Comparison of ENCODE assay signal across 18 cellular contexts in the genomic region with DNA sequence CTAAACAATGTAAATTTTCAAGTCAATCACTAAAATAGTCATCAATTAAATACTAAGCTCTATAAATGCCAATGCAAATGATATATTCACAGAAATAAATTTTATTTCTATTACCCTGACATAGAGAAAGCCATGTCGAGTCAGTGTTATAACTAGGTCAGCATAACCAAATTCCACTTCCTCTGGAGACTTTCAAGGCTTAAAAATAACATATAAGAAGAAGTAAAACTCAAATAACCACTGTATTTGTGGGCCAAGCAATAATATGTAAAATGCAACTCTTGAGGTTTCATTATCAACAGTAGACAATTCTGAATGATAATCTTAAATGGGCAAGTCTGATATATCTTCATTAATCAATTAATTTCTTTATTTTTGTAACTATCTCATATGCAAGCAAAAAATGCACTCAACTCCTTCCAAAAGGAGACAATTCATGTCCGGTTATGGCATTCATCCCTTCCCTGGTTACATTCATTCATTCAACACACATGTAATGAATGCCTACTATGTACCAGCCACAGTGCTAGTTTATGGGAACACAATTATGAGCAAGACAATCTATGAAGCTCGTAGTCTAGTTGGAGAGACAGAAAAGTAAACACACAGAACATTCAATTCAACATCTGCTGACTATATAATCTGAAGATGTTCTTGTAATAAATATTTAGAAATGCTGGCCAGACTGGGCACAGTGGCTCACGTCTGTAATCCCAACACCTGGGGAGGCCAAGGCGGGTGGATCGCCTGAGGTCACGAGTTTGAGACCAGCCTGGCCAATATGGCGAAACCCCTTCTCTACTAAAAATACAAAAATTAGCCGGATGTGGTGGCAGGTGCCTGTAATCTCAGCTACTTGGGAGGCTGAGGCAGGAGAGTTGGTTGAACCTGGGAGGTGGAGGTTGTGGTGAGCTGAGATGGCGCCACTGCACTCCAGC. TPM values are rescaled to one million over a fixed set of nuclear protein-coding genes. Genes with fewer than 3 reads are reported as not detected.
DNase-seq lines count a peak whose midpoint lies in the region; ATAC-seq and TF ChIP-seq lines count a peak whose summit lies in the region.
"Had no signal": no experiment of that assay in that cellular context is flagged by ENCODE, and none has a peak within 500 bp of the region (broad histone marks: within the 10 kb centered on the region; RNA-seq: fewer than 3 reads in every experiment).

No MANE protein-coding gene starts in this region.

- H3K9me3 Mint-ChIP-seq in central memory CD8-positive, alpha-beta T cell: no peaks in the 10 kb centered on the region
- H3K9me3 Mint-ChIP-seq: activated CD4-positive, alpha-beta memory T cell treated with anti-CD3 and anti-CD28 coated beads for 36 hours had no signal

- TF ChIP-seq CTCF in GM10248 (IDR thresholded peaks at IDR 0.05; ENCODE audit: control extremely low read depth, extremely low read depth, low read depth, missing control alignments): no peak
- TF ChIP-seq CTCF in stomach (IDR thresholded peaks at IDR 0.05): no peak

- peaks cover 0 to 15% (median 6%) of the 10 kb centered on the region in 4 donors for H3K4me1 ChIP-seq in stomach
- no peaks in the 10 kb centered on the region for H3K4me1 ChIP-seq in effector memory CD4-positive, alpha-beta T cell (ENCODE audit: control insufficient read depth, insufficient read depth, low read length, poor library complexity, severe bottlenecking)
- H3K4me1 ChIP-seq: parathyroid adenoma had no signal

- no peak for TF ChIP-seq EP300 in stomach (IDR thresholded peaks at IDR 0.05)

- DNase-seq in GM10248 (ENCODE audit: extremely low spot score): peak; percentile 61
- DNase-seq in central memory CD8-positive, alpha-beta T cell (ENCODE audit: low spot score in 2 of 2): no peak
- DNase-seq in stomach: no peak
- DNase-seq in GM03348 (ENCODE audit: low spot score): no peak
- no peak for DNase-seq in effector memory CD4-positive, alpha-beta T cell
- DNase-seq: activated CD4-positive, alpha-beta memory T cell treated with anti-CD3 and anti-CD28 coated beads for 36 hours; activated naive CD4-positive, alpha-beta T cell treated with Interleukin-2 at 50 U/mL for 16 hours; AML-193; central memory CD4-positive, alpha-beta T cell; erythroblast; GDM1; NCI-H187 treated with DMSO at 0.1 percent for 48 hours; T-helper 1 cell had no signal

- no peaks in the 10 kb centered on the region for H3K36me3 ChIP-seq in stomach
- H3K36me3 ChIP-seq in effector memory CD4-positive, alpha-beta T cell (ENCODE audit: control insufficient read depth, insufficient read depth, low read length): no peaks in the 10 kb centered on the region

- WGBS in stomach, 5 donors: 73 to 84% (median 82%) methylated on average over 10 of the region's 10 CpGs

- H3K27me3 ChIP-seq in stomach: no peaks in the 10 kb centered on the region
- no peaks in the 10 kb centered on the region for H3K27me3 ChIP-seq in effector memory CD4-positive, alpha-beta T cell (replicated peaks; ENCODE audit: control insufficient read depth, insufficient read depth, low read length, poor library complexity, severe bottlenecking)

- H3K27me3 Mint-ChIP-seq in central memory CD8-positive, alpha-beta T cell: no peaks in the 10 kb centered on the region
- H3K27me3 Mint-ChIP-seq: activated CD4-positive, alpha-beta memory T cell treated with anti-CD3 and anti-CD28 coated beads for 36 hours had no signal

- ATAC-seq in GM19351 (IDR thresholded peaks at IDR 0.05; ENCODE audit: unreplicated experiment): peak; percentile 57
- peak; percentile 74 for ATAC-seq in HG03280 (IDR thresholded peaks at IDR 0.05; ENCODE audit: unreplicated experiment)
- ATAC-seq in central memory CD8-positive, alpha-beta T cell (replicated peaks; ENCODE audit: extremely low read depth, poor library complexity, severe bottlenecking): no peak
- ATAC-seq in HG03457 (IDR thresholded peaks at IDR 0.05; ENCODE audit: unreplicated experiment): no peak
- ATAC-seq: HepG2 had no signal

- CTCF ChIA-PET in GM10248 (lab: Yijun Ruan, JAX): interaction anchor here (0.8 to 4.8 kb wide), 10 partner anchors 20 to 350 kb away, joined by 3 to 26 read pairs (median 4); partner anchors contain the start of gene MYCL

- no peak overlapping the region for H3K4me3 ChIP-seq in stomach
- H3K4me3 ChIP-seq in effector memory CD4-positive, alpha-beta T cell (ENCODE audit: insufficient read depth, low read depth, low read length, poor library complexity, severe bottlenecking): no peak overlapping the region

- H3K9me3 ChIP-seq in stomach: no peaks in the 10 kb centered on the region
- no peaks in the 10 kb centered on the region for H3K9me3 ChIP-seq in effector memory CD4-positive, alpha-beta T cell (ENCODE audit: control insufficient read depth, low read length)

- H3K36me3 Mint-ChIP-seq in central memory CD8-positive, alpha-beta T cell (ENCODE audit: insufficient read depth): no peaks in the 10 kb centered on the region
- H3K36me3 Mint-ChIP-seq: activated CD4-positive, alpha-beta memory T cell treated with anti-CD3 and anti-CD28 coated beads for 36 hours had no signal

- H3K4me3 Mint-ChIP-seq in central memory CD8-positive, alpha-beta T cell: no peak overlapping the region
- H3K4me3 Mint-ChIP-seq: activated CD4-positive, alpha-beta memory T cell treated with anti-CD3 and anti-CD28 coated beads for 36 hours had no signal

- no peak overlapping the region for H3K27ac ChIP-seq in stomach
- no peak overlapping the region for H3K27ac ChIP-seq in effector memory CD4-positive, alpha-beta T cell (ENCODE audit: insufficient read depth, low read length, poor library complexity, severe bottlenecking)
- H3K27ac ChIP-seq: parathyroid adenoma had no signal

- peak overlapping the region; percentile 21 for H3K27ac Mint-ChIP-seq in central memory CD8-positive, alpha-beta T cell (ENCODE audit: low read depth)
- H3K27ac Mint-ChIP-seq: activated CD4-positive, alpha-beta memory T cell treated with anti-CD3 and anti-CD28 coated beads for 36 hours had no signal

- TF ChIP-seq POLR2A in stomach (IDR thresholded peaks at IDR 0.05): no peak

- POLR2A ChIA-PET in GM10248 (lab: Yijun Ruan, JAX): no interaction called here

- intact Hi-C loops in stomach (cut with DNase I; ENCODE audit: low total_unique reads): no loop called here

- no peaks in the 10 kb centered on the region for H3K4me1 Mint-ChIP-seq in central memory CD8-positive, alpha-beta T cell

RNA-seq across cellular contexts. Expression of gene CAP1, which starts 37.1 kb away (rescaled TPM):
- total RNA-seq in stomach: 100 to 1,000 TPM in 4 of 5 donors, 10 to 100 TPM in 1; 99.1 to 252 (median 145) TPM
- 100 to 1,000 TPM in 2 of 3 donors, 10 to 100 TPM in 1; 95.5 to 185 (median 162) TPM for polyA plus RNA-seq in stomach

RNA-seq across cellular contexts. Expression of gene MFSD2A, which starts 48.5 kb away (rescaled TPM):
- total RNA-seq in stomach: 10 to 100 TPM in 1 of 5 donors, 1 to 10 TPM in 3, not detected in 1; 2.0 to 16.1 (median 7.0) TPM
- 1 to 10 TPM in 1 of 3 donors, under 1 TPM in 2; 0.75 to 9.1 (median 0.76) TPM for polyA plus RNA-seq in stomach
- total RNA-seq: HepG2 had no signal

Comparison
In these comparisons a context has a peak if more than half of its experiments do, and no peak if none do; other contexts are left out.
1. ATAC-seq: peak in GM19351 (single experiment) and HG03280 (single experiment); none in central memory CD8-positive, alpha-beta T cell (single experiment) and HG03457 (single experiment).